17 cellular contexts compared by ENCODE assay signal in genomic region chr16:86996081-86996480, GRCh38.
A peak's percentile ranks its signal among the peaks of the same experiment; 100 is the strongest.
DNase-seq lines count a peak whose midpoint lies in the region; ATAC-seq and TF ChIP-seq lines count a peak whose summit lies in the region.
"Had no signal": no experiment of that assay in that cellular context is flagged by ENCODE, and none has a peak within 500 bp of the region (broad histone marks: within the 10 kb centered on the region; RNA-seq: fewer than 3 reads in every experiment).

No MANE protein-coding gene starts in this region.

- H2AFZ ChIP-seq in mesenchymal stem cell (ENCODE audit: low read depth, low read length), result no peak overlapping the region
- H2AFZ ChIP-seq: GM23248 had no signal

- 97% methylated on average over 10 of the region's 10 CpGs for WGBS in mesenchymal stem cell

- H3K23ac ChIP-seq in mesenchymal stem cell (ENCODE audit: low read length in 2 of 2), result no peak overlapping the region

- no peak overlapping the region for H3K4me3 ChIP-seq in coronary artery
- no peak overlapping the region for H3K4me3 ChIP-seq in mesenchymal stem cell (ENCODE audit: insufficient read depth in 1 of 2, low read depth in 1 of 2, low read length in 2 of 2)
- H3K4me3 ChIP-seq: BLaER1, GM23248 had no signal

- H3K36me3 ChIP-seq in mesenchymal stem cell (ENCODE audit: control insufficient read depth in 1 of 2, insufficient read depth in 2 of 2, low read depth in 1 of 2, low read length in 2 of 2), result no peaks in the 10 kb centered on the region
- H3K36me3 ChIP-seq: BLaER1 had no signal

- no peak overlapping the region for H3K27ac ChIP-seq in coronary artery
- H3K27ac ChIP-seq in mesenchymal stem cell (ENCODE audit: low read length, poor library complexity, severe bottlenecking), result no peak overlapping the region
- H3K27ac ChIP-seq: BLaER1, C4-2B, GM23248 had no signal

- H3K9me3 Mint-ChIP-seq in chondrocyte (ENCODE audit: low read depth), result peaks cover 11% of the 10 kb centered on the region
- peaks cover 4 to 8% of the 10 kb centered on the region in 2 donors for H3K9me3 Mint-ChIP-seq in activated naive CD4-positive, alpha-beta T cell treated with anti-CD3 and anti-CD28 coated beads, Interleukin-2, amount 50 U/mL, for 72 hours
- H3K9me3 Mint-ChIP-seq: CD8-positive, alpha-beta T cell had no signal

- H2BK120ac ChIP-seq in mesenchymal stem cell (ENCODE audit: low read depth, low read length), result no peak overlapping the region

- H3K18ac ChIP-seq in mesenchymal stem cell (ENCODE audit: low read depth in 1 of 2, low read length in 2 of 2), result no peak overlapping the region

- ATAC-seq in activated naive CD4-positive, alpha-beta T cell treated with anti-CD3 and anti-CD28 coated beads, Interleukin-2, amount 50 U/mL, for 72 hours, result no peak
- ATAC-seq in GM18517 (IDR thresholded peaks at IDR 0.05; ENCODE audit: unreplicated experiment), result no peak
- ATAC-seq: CD8-positive, alpha-beta T cell had no signal

- H3K27ac Mint-ChIP-seq in chondrocyte (ENCODE audit: unreplicated experiment), result no peak overlapping the region
- H3K27ac Mint-ChIP-seq in activated naive CD4-positive, alpha-beta T cell treated with anti-CD3 and anti-CD28 coated beads, Interleukin-2, amount 50 U/mL, for 72 hours, result no peak overlapping the region
- H3K27ac Mint-ChIP-seq: B cell; CD4-positive, CD25-positive, alpha-beta regulatory T cell; CD8-positive, alpha-beta T cell had no signal

- no peak overlapping the region for H2BK12ac ChIP-seq in mesenchymal stem cell (ENCODE audit: low read length in 2 of 2)

- H4K91ac ChIP-seq in mesenchymal stem cell (ENCODE audit: low read length), result no peak overlapping the region

- H3K14ac ChIP-seq in mesenchymal stem cell (ENCODE audit: low read length in 2 of 2), result no peak overlapping the region

- intact Hi-C loops in posterior vena cava (cut with DNase I), result no loop called here

- H3K79me1 ChIP-seq in mesenchymal stem cell (replicated peaks; ENCODE audit: low read length, poor library complexity, severe bottlenecking), result no peaks in the 10 kb centered on the region

- H3K9me3 ChIP-seq in mesenchymal stem cell (ENCODE audit: control insufficient read depth, low read length), result peaks cover 9% of the 10 kb centered on the region
- H3K9me3 ChIP-seq: BLaER1, Caco-2 had no signal

- H2BK15ac ChIP-seq in mesenchymal stem cell (ENCODE audit: low read depth, poor library complexity, severe bottlenecking), result no peak overlapping the region

- DNase-seq in coronary artery (ENCODE audit: low spot score), result peak; percentile 62
- DNase-seq in mesenchymal stem cell, result no peak
- peak; percentile 72 for DNase-seq in posterior vena cava (ENCODE audit: low spot score)
- DNase-seq in chondrocyte (ENCODE audit: low spot score), result no peak
- no peak for DNase-seq in activated naive CD4-positive, alpha-beta T cell treated with anti-CD3 and anti-CD28 coated beads, Interleukin-2, amount 50 U/mL, for 72 hours (ENCODE audit: low spot score in 2 of 2)
- DNase-seq: Caco-2; CD4-positive, CD25-positive, alpha-beta regulatory T cell; CD8-positive, alpha-beta T cell; DMS153; DND-41; GM23248; H7; HCEC 1CT had no signal

- H2BK5ac ChIP-seq in mesenchymal stem cell (ENCODE audit: low read depth, low read length, poor library complexity, severe bottlenecking), result no peak overlapping the region

- no peak overlapping the region for H3K9ac ChIP-seq in mesenchymal stem cell (ENCODE audit: low read length)
- H3K9ac ChIP-seq: BLaER1, GM23248 had no signal

- peak overlapping the region; percentile 36 for H2AK5ac ChIP-seq in mesenchymal stem cell (ENCODE audit: low read length, severe bottlenecking)

- peaks cover 0 to 29% of the 10 kb centered on the region in 2 experiments for H3K27me3 ChIP-seq in mesenchymal stem cell (ENCODE audit: control insufficient read depth in 1 of 2, insufficient read depth in 1 of 2, low read length in 2 of 2)
- H3K27me3 ChIP-seq: BLaER1 had no signal

- H3K4me2 ChIP-seq in mesenchymal stem cell (ENCODE audit: low read length, poor library complexity, severe bottlenecking), result no peak overlapping the region
- H3K4me2 ChIP-seq: BLaER1 had no signal

- no peak overlapping the region for H3K4ac ChIP-seq in mesenchymal stem cell (ENCODE audit: low read depth in 1 of 2, low read length in 2 of 2)

- peaks cover 21% of the 10 kb centered on the region for H3K4me1 Mint-ChIP-seq in chondrocyte (ENCODE audit: low read depth)
- H3K4me1 Mint-ChIP-seq: B cell; CD4-positive, CD25-positive, alpha-beta regulatory T cell had no signal

- no peaks in the 10 kb centered on the region for H3K27me3 Mint-ChIP-seq in chondrocyte (ENCODE audit: low read depth)

- peaks cover 22% of the 10 kb centered on the region for H3K4me1 ChIP-seq in mesenchymal stem cell (ENCODE audit: control insufficient read depth, insufficient read depth, low read depth, low read length)
- H3K4me1 ChIP-seq: BLaER1 had no signal

- H4K8ac ChIP-seq in mesenchymal stem cell (ENCODE audit: low read length), result no peak overlapping the region

- TF ChIP-seq CTCF in coronary artery (IDR thresholded peaks at IDR 0.05) (no peak), chondrocyte (IDR thresholded peaks at IDR 0.05) (no peak)

- no peak overlapping the region for H3K4me3 Mint-ChIP-seq in chondrocyte (ENCODE audit: unreplicated experiment)
- H3K4me3 Mint-ChIP-seq: B cell; CD4-positive, CD25-positive, alpha-beta regulatory T cell; CD8-positive, alpha-beta T cell had no signal

- peaks cover 4% of the 10 kb centered on the region for H3K36me3 Mint-ChIP-seq in chondrocyte (ENCODE audit: low read depth)
- peaks cover 0 to 5% of the 10 kb centered on the region in 2 donors for H3K36me3 Mint-ChIP-seq in activated naive CD4-positive, alpha-beta T cell treated with anti-CD3 and anti-CD28 coated beads, Interleukin-2, amount 50 U/mL, for 72 hours
- H3K36me3 Mint-ChIP-seq: CD4-positive, CD25-positive, alpha-beta regulatory T cell; CD8-positive, alpha-beta T cell had no signal

Comparison
In these comparisons a context has a peak if more than half of its experiments do, and no peak if none do; other contexts are left out.
1. DNase-seq: peak in coronary artery (single experiment) and posterior vena cava (single experiment); none in mesenchymal stem cell (single experiment), chondrocyte (single experiment) and activated naive CD4-positive, alpha-beta T cell treated with anti-CD3 and anti-CD28 coated beads, Interleukin-2, amount 50 U/mL, for 72 hours (0 of 2).